Comparison of ENCODE assay signal across 8 cellular contexts in the genomic region with DNA sequence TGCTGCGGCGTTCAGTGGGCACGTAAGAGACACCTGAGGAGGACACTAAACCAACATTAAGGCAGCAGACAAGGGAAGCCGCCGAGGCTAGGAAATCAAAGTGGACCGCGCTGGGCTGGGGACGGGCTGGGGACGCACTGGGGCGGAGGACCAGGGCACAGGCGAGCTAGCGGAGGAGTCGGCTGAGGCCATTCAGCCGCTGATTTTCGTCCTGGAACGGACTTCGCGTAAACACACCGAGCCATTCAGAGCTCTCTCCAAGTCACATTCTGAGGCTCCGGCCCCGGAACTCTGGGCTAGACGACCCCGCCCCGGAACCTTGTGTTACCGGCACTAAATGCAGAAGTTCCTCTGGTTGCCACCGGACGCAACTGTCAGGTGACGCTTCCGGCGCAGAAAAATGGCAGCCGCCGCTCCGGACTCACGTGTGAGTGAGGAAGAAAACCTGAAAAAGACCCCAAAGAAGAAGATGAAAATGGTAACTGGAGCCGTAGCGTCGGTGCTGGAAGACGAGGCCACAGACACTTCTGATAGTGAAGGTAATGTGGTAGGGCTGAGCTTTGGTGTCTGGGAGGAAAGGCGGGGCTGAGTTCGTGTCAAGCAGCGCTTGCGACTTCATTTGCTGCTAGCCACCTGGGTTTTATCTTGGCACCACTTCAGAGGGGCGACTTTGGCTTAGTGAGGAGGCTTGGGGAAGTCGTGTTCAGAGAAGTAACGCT. TPM values are rescaled to one million over a fixed set of nuclear protein-coding genes. Genes with fewer than 3 reads are reported as not detected.
DNase-seq lines count a peak whose midpoint lies in the region; ATAC-seq, FAIRE-seq and TF ChIP-seq lines count a peak whose summit lies in the region.

A gene with protein sequence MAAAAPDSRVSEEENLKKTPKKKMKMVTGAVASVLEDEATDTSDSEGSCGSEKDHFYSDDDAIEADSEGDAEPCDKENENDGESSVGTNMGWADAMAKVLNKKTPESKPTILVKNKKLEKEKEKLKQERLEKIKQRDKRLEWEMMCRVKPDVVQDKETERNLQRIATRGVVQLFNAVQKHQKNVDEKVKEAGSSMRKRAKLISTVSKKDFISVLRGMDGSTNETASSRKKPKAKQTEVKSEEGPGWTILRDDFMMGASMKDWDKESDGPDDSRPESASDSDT (plus strand): TSS at position 377 of the 719 bp plus-strand sequence. CDS start 24 bp downstream, at position 401.

- H3K56ac ChIP-seq in H1 (replicated peaks; ENCODE audit: insufficient read length, low read depth, low read length): peak within 1 kb of the TSS; percentile 61
- peak within 1 kb of the TSS; percentile 97 for H3K56ac ChIP-seq in mesendoderm (ENCODE audit: low read length)

- DNase-seq in Caco-2: peak; percentile 91
- DNase-seq in HT1080 (ENCODE audit: low read depth): peak; percentile 82
- DNase-seq in NOMO-1 treated with dmso at 0.1 percent for 144 hours (lab: John Stamatoyannopoulos, UW; ENCODE audit: unreplicated experiment): peak; percentile 60
- peak; percentile 68 to 75 for DNase-seq in activated CD8-positive, alpha-beta memory T cell treated with anti-CD3 and anti-CD28 coated beads for 4 hours (ENCODE audit: low read depth in 2 of 2)
- peak; percentile 75 to 91 for DNase-seq in H1 (ENCODE audit: low read depth in 1 of 2, low spot score in 2 of 2)
- peak; percentile 95 for DNase-seq in mesendoderm
- DNase-seq in stimulated activated CD8-positive, alpha-beta memory T cell treated with anti-CD3 and anti-CD28 coated beads, Interleukin-12 subunit alpha, Interleukin-12 subunit beta, amount 100 ng/mL, for 4 hours (ENCODE audit: low read depth): peak; percentile 72

- TF ChIP-seq CTCF in Caco-2 (IDR thresholded peaks at IDR 0.05; ENCODE audit: insufficient read depth in 1 of 2, low read depth in 1 of 2, low read length in 1 of 2, severe bottlenecking in 1 of 2, unreplicated experiment in 1 of 2): no peak
- no peak for TF ChIP-seq CTCF in H1 (IDR thresholded peaks at IDR 0.05; ENCODE audit: control extremely low read depth in 1 of 3, insufficient read depth in 1 of 3, low read depth in 1 of 3, low read length in 3 of 3)

- CTCF ChIA-PET in Caco-2 (lab: Charles Lee) (interaction anchor here (0.6 to 1.5 kb wide), 3 partner anchors 17 to 777 kb away, joined by 3 to 7 read pairs (median 4); no protein-coding TSS in a partner anchor), H1 (lab: Charles Lee; ENCODE audit: partially characterized antibody) (interaction anchor here (0.8 to 1.6 kb wide), 9 partner anchors 10 to 58 kb away, joined by 3 to 5 read pairs (median 3); no protein-coding TSS in a partner anchor)

- TF ChIP-seq RAD21 in H1 (IDR thresholded peaks at IDR 0.05 in 1 of 2, conservative IDR thresholded peaks at IDR 0.05 in 1 of 2; ENCODE audit: low read depth in 2 of 2, low read length in 2 of 2): no peak

- peaks cover 7% of the 10 kb centered on the region for H3K4me1 Mint-ChIP-seq in Caco-2 (ENCODE audit: low read depth, unreplicated experiment)

- peak within 1 kb of the TSS; percentile 97 for H4K8ac ChIP-seq in H1 (ENCODE audit: extremely low read depth, insufficient read depth, low read length)
- peak within 1 kb of the TSS; percentile 68 for H4K8ac ChIP-seq in mesendoderm (ENCODE audit: low read depth, low read length)

- H3K27ac ChIP-seq in H1 (ENCODE audit: low read depth, low read length): peak within 1 kb of the TSS; percentile 76
- H3K27ac ChIP-seq in mesendoderm (ENCODE audit: low read depth, low read length): peak within 1 kb of the TSS; percentile 80

- no peaks in the 10 kb centered on the region for H3K27me3 ChIP-seq in Caco-2 (replicated peaks; ENCODE audit: control insufficient read depth, insufficient read depth, low read length)
- no peaks in the 10 kb centered on the region for H3K27me3 ChIP-seq in H1 (replicated peaks in 1 of 4; ENCODE audit: control insufficient read depth in 3 of 4, extremely low read depth in 1 of 4, insufficient read depth in 3 of 4, low read length in 3 of 4)
- H3K27me3 ChIP-seq in mesendoderm (ENCODE audit: insufficient read depth, low read length, poor library complexity): no peaks in the 10 kb centered on the region

- H3K36me3 Mint-ChIP-seq in Caco-2 (ENCODE audit: insufficient read depth, unreplicated experiment): peaks cover 6% of the 10 kb centered on the region

- peak in 1 of 2 experiments; percentile 88; a peak in 2 of 3 replicates for TF ChIP-seq POLR2A in H1 (IDR thresholded peaks at IDR 0.05; ENCODE audit: control extremely low read depth in 1 of 2, low read depth in 2 of 2, low read length in 2 of 2)

- H2BK120ac ChIP-seq in H1 (replicated peaks; ENCODE audit: low read depth, low read length) (no peak within 1 kb of the TSS), mesendoderm (ENCODE audit: low read depth, low read length) (no peak within 1 kb of the TSS)

- intact Hi-C loops in Caco-2 (cut with micrococcal nuclease; ENCODE audit: unreplicated experiment): no loop called here

- H3K4me3 ChIP-seq in Caco-2 (ENCODE audit: low read depth, low read length): peak within 1 kb of the TSS; percentile 76
- peak within 1 kb of the TSS; percentile 68 to 100 (median 98) for H3K4me3 ChIP-seq in H1 (ENCODE audit: extremely low read depth in 1 of 4, insufficient read depth in 2 of 4, low read depth in 3 of 4, low read length in 4 of 4)
- peak within 1 kb of the TSS; percentile 93 for H3K4me3 ChIP-seq in mesendoderm (ENCODE audit: low read length)

- H2AFZ ChIP-seq in H1 (ENCODE audit: low read length): peak within 1 kb of the TSS; percentile 96

- H4K5ac ChIP-seq in H1 (ENCODE audit: insufficient read length, low read depth, low read length): peak within 1 kb of the TSS; percentile 93
- peak within 1 kb of the TSS; percentile 81 for H4K5ac ChIP-seq in mesendoderm (ENCODE audit: low read length)

- peaks cover 17 to 49% of the 10 kb centered on the region in 2 experiments for H3K79me2 ChIP-seq in H1 (ENCODE audit: control insufficient read depth in 1 of 2, insufficient read depth in 2 of 2, low read length in 2 of 2)
- H3K79me2 ChIP-seq in mesendoderm (ENCODE audit: control insufficient read depth, insufficient read depth, low read length): peaks cover 30% of the 10 kb centered on the region

- peak within 1 kb of the TSS; percentile 88 for H3K4me3 Mint-ChIP-seq in Caco-2 (ENCODE audit: unreplicated experiment)

- H2AK5ac ChIP-seq in H1 (ENCODE audit: low read depth, low read length): no peak within 1 kb of the TSS
- no peak within 1 kb of the TSS for H2AK5ac ChIP-seq in mesendoderm (ENCODE audit: low read length)

- H3K4me1 ChIP-seq in Caco-2 (peaks cover 9% of the 10 kb centered on the region; the same call in 1 of the 2 replicates), H1 (replicated peaks in 1 of 4; ENCODE audit: control insufficient read depth in 3 of 4, insufficient read depth in 4 of 4, low read length in 3 of 4) (peaks cover 0 to 7% (median 1%) of the 10 kb centered on the region in 4 experiments; a peak in 2 of 7 replicates), mesendoderm (ENCODE audit: control insufficient read depth, low read depth, low read length) (peaks cover 3% of the 10 kb centered on the region)

- no peak for TF ChIP-seq EP300 in H1 (IDR thresholded peaks at IDR 0.05; ENCODE audit: borderline replicate concordance in 1 of 2, low read depth in 2 of 2, low read length in 2 of 2)

- no peak within 1 kb of the TSS for H3K23ac ChIP-seq in H1 (ENCODE audit: insufficient read length)
- peak within 1 kb of the TSS; percentile 48 for H3K23ac ChIP-seq in mesendoderm (ENCODE audit: low read length)

- H3K9me3 Mint-ChIP-seq in Caco-2 (ENCODE audit: unreplicated experiment): no peaks in the 10 kb centered on the region

- H3K27me3 Mint-ChIP-seq in Caco-2 (ENCODE audit: insufficient read depth, unreplicated experiment): no peaks in the 10 kb centered on the region

- peak within 1 kb of the TSS; percentile 84; the same call in 1 of the 2 replicates for H2BK15ac ChIP-seq in H1 (ENCODE audit: low read length)
- no peak within 1 kb of the TSS for H2BK15ac ChIP-seq in mesendoderm (replicated peaks; ENCODE audit: low read depth)

- peak within 1 kb of the TSS; percentile 80; the same call in 1 of the 2 replicates for H2BK12ac ChIP-seq in H1 (ENCODE audit: low read depth, low read length)

- no peak within 1 kb of the TSS for H3K14ac ChIP-seq in H1 (ENCODE audit: insufficient read length)

- H3K23me2 ChIP-seq in H1 (ENCODE audit: low read depth, low read length): peaks cover 12% of the 10 kb centered on the region

- no peaks in the 10 kb centered on the region; the same call in 1 of the 2 replicates for H3K9me3 ChIP-seq in Caco-2
- H3K9me3 ChIP-seq in H1 (ENCODE audit: insufficient read depth in 2 of 2, low read depth in 1 of 2, low read length in 1 of 2): peaks cover 3 to 9% of the 10 kb centered on the region in 2 experiments; a peak in 1 of 4 replicates

- peak within 1 kb of the TSS; percentile 66 to 97 (median 92) for H3K9ac ChIP-seq in H1 (replicated peaks in 1 of 4; ENCODE audit: extremely low read depth in 1 of 4, low read depth in 3 of 4, low read length in 3 of 4)
- peak within 1 kb of the TSS; percentile 91 for H3K9ac ChIP-seq in mesendoderm (ENCODE audit: low read length)

- H3K4me2 ChIP-seq in H1 (ENCODE audit: insufficient read depth in 1 of 2, low read depth in 2 of 2, low read length in 2 of 2) (peak within 1 kb of the TSS; percentile 74 to 91), mesendoderm (ENCODE audit: low read length) (peak within 1 kb of the TSS; percentile 91)

- POLR2A ChIA-PET in Caco-2 (lab: Charles Lee): interaction anchor here (0.7 kb wide), 2 partner anchors 11 to 62 kb away, joined by 3 to 5 read pairs; no protein-coding TSS in a partner anchor
- POLR2A ChIA-PET in H1 (lab: Charles Lee; ENCODE audit: partially characterized antibody): interaction anchor here (0.6 to 1.9 kb wide), 11 partner anchors 11 to 620 kb away, joined by 3 to 19 read pairs (median 3); no protein-coding TSS in a partner anchor

- peak within 1 kb of the TSS; percentile 48 for H4K91ac ChIP-seq in H1 (replicated peaks; ENCODE audit: insufficient read length, low read length)

- peaks cover 0 to 1% of the 10 kb centered on the region in 2 experiments for H4K20me1 ChIP-seq in H1 (replicated peaks in 1 of 2; ENCODE audit: control insufficient read depth in 1 of 2, insufficient read depth in 2 of 2, low read length in 2 of 2)

- ATAC-seq in GM21367 (IDR thresholded peaks at IDR 0.05; ENCODE audit: unreplicated experiment): peak; percentile 99

- H2BK20ac ChIP-seq in H1 (ENCODE audit: low read length): no peak within 1 kb of the TSS

- H3K4ac ChIP-seq in H1 (replicated peaks; ENCODE audit: insufficient read length, low read depth, low read length) (peak within 1 kb of the TSS; percentile 79), mesendoderm (ENCODE audit: low read depth, low read length) (peak within 1 kb of the TSS; percentile 17)

- no peaks in the 10 kb centered on the region for H3K36me3 ChIP-seq in Caco-2 (ENCODE audit: control insufficient read depth, insufficient read depth, low read length)
- H3K36me3 ChIP-seq in H1 (ENCODE audit: control insufficient read depth in 2 of 4, insufficient read depth in 4 of 4, low read length in 3 of 4): no peaks in the 10 kb centered on the region
- H3K36me3 ChIP-seq in mesendoderm (ENCODE audit: control insufficient read depth, insufficient read depth, low read length): no peaks in the 10 kb centered on the region

- H3K18ac ChIP-seq in H1 (ENCODE audit: extremely low read depth, low read length): peak within 1 kb of the TSS; percentile 81
- H3K18ac ChIP-seq in mesendoderm (ENCODE audit: low read length): peak within 1 kb of the TSS; percentile 16

- no peak for FAIRE-seq in H1 (lab: Jason Lieb, UNC)

- BruUV-seq in Caco-2 (replicated peaks; lab: Mats Ljungman, UMichigan): no TSS peak

- H3K27ac Mint-ChIP-seq in Caco-2 (ENCODE audit: unreplicated experiment): peak within 1 kb of the TSS; percentile 92

- H2BK5ac ChIP-seq in H1 (ENCODE audit: low read depth, low read length): peak within 1 kb of the TSS; percentile 89
- H2BK5ac ChIP-seq in mesendoderm (ENCODE audit: low read length): no peak within 1 kb of the TSS

- WGBS in H1 (ENCODE audit: extremely low coverage in 1 of 2, insufficient coverage in 1 of 2, insufficient read length in 1 of 2, insufficient replicate concordance in 2 of 2, low coverage in 1 of 2, low lambda C conversion rate in 2 of 2, missing lambda C conversion rate in 1 of 2), 2 experiments: 1% methylated on average over 45 of the region's 45 CpGs; no CpG with 5 or more reads in 1 of the 2 experiments
- WGBS in mesendoderm (ENCODE audit: extremely low coverage, insufficient coverage, low lambda C conversion rate): no CpG with 5 or more reads among the region's 45 CpGs

- H3K79me1 ChIP-seq in H1 (ENCODE audit: low read depth, low read length) (no peaks in the 10 kb centered on the region), mesendoderm (ENCODE audit: low read length) (peaks cover 7% of the 10 kb centered on the region)

RNA-seq across cellular contexts. Expression of the gene that starts here (rescaled TPM):
- 44.3 and 44.5 TPM in 2 replicates for total RNA-seq in Caco-2 (2022)
- total RNA-seq in HT1080 (2014; rRNA removed; shearing (Covaris generic)): 9.6 and 15.8 TPM in 2 replicates
- 6.3 and 8.2 TPM in 2 replicates for polyA plus RNA-seq in HT1080 (2015; cell fraction: cytosol; rRNA removed)
- 7.1 and 7.5 TPM in 2 replicates for polyA plus RNA-seq in HT1080 (2015; cell fraction: nucleus; rRNA removed)
- 46.6 and 52.8 TPM in 2 replicates for total RNA-seq in H1 (2021; fragmentation: NEBNext Ultra II Directional; extraction: Animal tissue kit (Norgen Biotek cat#: 25700))
- 2.1 and 3.7 TPM in 2 replicates for polyA plus RNA-seq in H1 (2011; rRNA removed)
- polyA plus RNA-seq in H1 (2011; cell fraction: cytosol; rRNA removed): 4.9 TPM
- 3.5 TPM for polyA plus RNA-seq in H1 (2011; cell fraction: nucleus; rRNA removed)
- polyA plus RNA-seq in H1 (2012, experiment 1 of 2): 19.5 to 25.2 TPM (median 22.0 TPM) in 4 replicates
- 0.83 TPM for polyA plus RNA-seq in H1 (2012, experiment 2 of 2)
- polyA plus RNA-seq in H1 (2013, experiment 1 of 2): 93.3 TPM
- 92.9 TPM for polyA plus RNA-seq in H1 (2013, experiment 2 of 2)
- 6.3 and 7.3 TPM in 2 replicates for polyA minus RNA-seq in H1 (2011; rRNA and poly(A)+ RNA removed)
- polyA minus RNA-seq in H1 (2011; cell fraction: cytosol; rRNA and poly(A)+ RNA removed): 6.0 TPM
- 17.8 TPM for polyA minus RNA-seq in H1 (2011; cell fraction: nucleus; rRNA and poly(A)+ RNA removed)
- polyA plus RNA-seq in mesendoderm (2013, experiment 1 of 2): 103 TPM
- polyA plus RNA-seq in mesendoderm (2013, experiment 2 of 2): 103 TPM

Comparison
In these comparisons a context has a peak if more than half of its experiments do, and no peak if none do; other contexts are left out.
1. Peak in every context shown above with its lines: DNase-seq, ATAC-seq, H3K4me3 ChIP-seq and H3K27ac ChIP-seq.